ENCODE assay signal across 8 cellular contexts in the genomic region with DNA sequence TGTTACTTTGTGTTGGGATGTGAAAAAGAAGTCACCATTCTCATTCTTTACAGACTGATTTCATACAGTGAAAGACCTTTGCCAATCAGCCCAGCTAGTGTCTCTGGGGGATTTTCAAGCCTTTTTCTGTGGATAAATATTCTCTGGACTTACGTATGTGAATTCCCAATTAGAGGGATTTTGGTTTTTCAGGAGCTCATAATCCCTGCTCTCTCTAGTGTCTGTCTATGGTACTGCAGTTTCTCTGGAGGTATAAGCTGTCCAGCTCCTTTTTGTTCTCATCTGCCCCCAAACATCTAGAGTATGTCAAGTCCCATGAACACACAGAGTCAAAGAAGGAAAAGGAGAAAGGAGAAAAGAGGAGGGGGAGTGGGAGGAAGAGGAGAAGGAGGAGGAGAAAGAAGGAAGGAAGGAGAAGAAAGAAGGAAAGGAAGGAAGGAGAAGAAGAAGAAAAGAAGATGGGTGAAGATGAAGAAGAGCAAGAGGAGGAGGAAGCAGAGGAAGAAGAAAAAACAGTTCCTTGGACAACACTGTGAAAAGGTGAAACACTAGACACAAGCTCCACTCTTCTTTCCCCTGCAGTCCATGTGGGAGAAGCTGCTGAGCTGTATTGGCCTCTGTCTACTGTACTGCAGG.
DNase-seq lines count a peak whose midpoint lies in the region; ATAC-seq, FAIRE-seq and TF ChIP-seq lines count a peak whose summit lies in the region.

No MANE protein-coding gene starts in this region.

- H3K27me3 ChIP-seq in PC-3 (ENCODE audit: low read length): no peaks in the 10 kb centered on the region
- H3K27me3 ChIP-seq in stomach: no peaks in the 10 kb centered on the region

- no peak for TF ChIP-seq EP300 in stomach (IDR thresholded peaks at IDR 0.05)

- no peak overlapping the region for H3K4me2 ChIP-seq in PC-3 (ENCODE audit: low read length)

- H3K9me3 ChIP-seq in PC-3 (ENCODE audit: low read length): no peaks in the 10 kb centered on the region
- H3K9me3 ChIP-seq in stomach: peaks cover 0 to 6% (median 0%) of the 10 kb centered on the region in 4 donors

- H3K36me3 ChIP-seq in PC-3 (ENCODE audit: low read depth, low read length) (no peaks in the 10 kb centered on the region), stomach (no peaks in the 10 kb centered on the region)

- no peak for TF ChIP-seq POLR2A in stomach (IDR thresholded peaks at IDR 0.05)

- DNase-seq in GM18507 (ENCODE audit: extremely low spot score, insufficient read length, low read depth) (no peak), PC-3 (peak; percentile 65), fibroblast of the conjunctiva (ENCODE audit: low read depth) (peak; percentile 62), stomach (no peak), GM13976 (ENCODE audit: low spot score) (no peak), 8988T (no peak), omental fat pad (ENCODE audit: low spot score) (no peak)

- H3K79me2 ChIP-seq in PC-3 (ENCODE audit: low read length): no peaks in the 10 kb centered on the region

- peak; percentile 46; the same call in 1 of the 2 replicates for ATAC-seq in PC-3
- no peak for ATAC-seq in omental fat pad (ENCODE audit: low FRiP score)
- no peak for ATAC-seq in GM18858 (IDR thresholded peaks at IDR 0.05; ENCODE audit: unreplicated experiment)

- BruUV-seq in PC-3 (replicated peaks; lab: Mats Ljungman, UMichigan): no TSS peak

- H3K4me1 ChIP-seq in PC-3 (ENCODE audit: insufficient read depth, low read length) (no peaks in the 10 kb centered on the region), stomach (no peaks in the 10 kb centered on the region)

- H3K27ac ChIP-seq in PC-3 (ENCODE audit: low read length) (no peak overlapping the region), stomach (no peak overlapping the region)

- no peaks in the 10 kb centered on the region for H3F3A ChIP-seq in PC-3 (ENCODE audit: low read length, unreplicated experiment)

- no peaks in the 10 kb centered on the region for H4K20me1 ChIP-seq in PC-3 (ENCODE audit: low read length)

- POLR2A ChIA-PET in PC-3 (lab: Charles Lee; ENCODE audit: unreplicated experiment): no interaction called here

- intact Hi-C loops in PC-3 (cut with micrococcal nuclease): loop anchor here (1.0 kb wide), 2 partner anchors 10 to 274 kb away; no protein-coding TSS in a partner anchor
- intact Hi-C loops in stomach (cut with DNase I; ENCODE audit: low total_unique reads): loop anchor here (10.0 kb wide), 1 partner anchor 62 kb away; no protein-coding TSS in a partner anchor

- no peak overlapping the region for H3K9ac ChIP-seq in PC-3 (ENCODE audit: low read length)

- CTCF ChIA-PET in PC-3 (lab: Charles Lee): interaction anchor here (0.5 to 1.4 kb wide), 16 partner anchors 10 to 287 kb away, joined by 3 to 20 read pairs (median 4); no protein-coding TSS in a partner anchor

- WGBS in stomach, 5 donors: 55 to 79% (median 73%) methylated on average over 1 of the region's 1 CpG

- H3K4me3 ChIP-seq in PC-3 (ENCODE audit: low read length): no peak overlapping the region
- H3K4me3 ChIP-seq in stomach: no peak overlapping the region

- in situ Hi-C loops in GM13976 (cut with MboI; ENCODE audit: low sequenced_read_pairs, unreplicated experiment): no loop called here

- TF ChIP-seq CTCF in PC-3 (conservative IDR thresholded peaks at IDR 0.05; ENCODE audit: low read depth, low read length) (peak; percentile 80), stomach (IDR thresholded peaks at IDR 0.05) (peak in 4 of 7 experiments; percentile 10 to 46 (median 20)), GM13976 (IDR thresholded peaks at IDR 0.05; ENCODE audit: borderline replicate concordance, control extremely low read depth, extremely low read depth, insufficient read depth, missing control alignments) (no peak), omental fat pad (IDR thresholded peaks at IDR 0.05) (peak in 1 of 3 donors; percentile 48)

- peak; percentile 49 for FAIRE-seq in GM18507 (lab: Jason Lieb, UNC)

- H3K9me2 ChIP-seq in PC-3 (replicated peaks; ENCODE audit: low read length): no peaks in the 10 kb centered on the region

- H2AFZ ChIP-seq in PC-3 (ENCODE audit: low read length): no peak overlapping the region

Comparison
In these comparisons a context has a peak if more than half of its experiments do, and no peak if none do; other contexts are left out.
1. DNase-seq: peak in PC-3 (single experiment) and fibroblast of the conjunctiva (single experiment); none in GM18507 (single experiment), stomach (single experiment), GM13976 (single experiment), 8988T (single experiment) and omental fat pad (single experiment).